32 cellular contexts compared by ENCODE assay signal in genomic region chr6:104787305-104787704, GRCh38.
DNase-seq lines count a peak whose midpoint lies in the region; ATAC-seq, FAIRE-seq and TF ChIP-seq lines count a peak whose summit lies in the region.
"Had no signal": no experiment of that assay in that cellular context is flagged by ENCODE, and none has a peak within 500 bp of the region (broad histone marks: within the 10 kb centered on the region; RNA-seq: fewer than 3 reads in every experiment).

No MANE protein-coding gene starts in this region.

- H3K9me3 ChIP-seq in A549, result no peaks in the 10 kb centered on the region
- H3K9me3 ChIP-seq: esophagus squamous epithelium, heart left ventricle, left ventricle myocardium inferior had no signal

- H3K9me3 Mint-ChIP-seq in T-helper 1 cell treated with Interleukin-12 subunit alpha and Interleukin-12 subunit beta and Interleukin-4 antibody, amounts not matched to agents 30 μg/mL and 1 μg/mL, for 36 hours, result no peaks in the 10 kb centered on the region
- no peaks in the 10 kb centered on the region for H3K9me3 Mint-ChIP-seq in activated CD8-positive, alpha-beta T cell treated with anti-CD3 and anti-CD28 coated beads for 36 hours
- no peaks in the 10 kb centered on the region for H3K9me3 Mint-ChIP-seq in stimulated activated effector memory CD8-positive, alpha-beta T cell treated with anti-CD3 and anti-CD28 coated beads, Interleukin-12 subunit alpha, Interleukin-12 subunit beta, amount 100 ng/mL, for 72 hours
- H3K9me3 Mint-ChIP-seq: brain; HFFc6; IgD-negative memory B cell; stimulated activated memory B cell treated with anti-CD40 and anti-IgM and Interleukin-4, amounts not matched to agents 10 μg/mL and 1 μg/mL and 100 μg/mL, for 72 hours; type B pancreatic cell had no signal

- intact Hi-C loops in activated CD8-positive, alpha-beta T cell treated with anti-CD3 and anti-CD28 coated beads for 36 hours (cut with micrococcal nuclease), result no loop called here

- no peak for TF ChIP-seq POLR2A in A549 (IDR thresholded peaks at IDR 0.05; ENCODE audit: low read length)

- TF ChIP-seq CTCF in A549 (IDR thresholded peaks at IDR 0.05), result no peak
- TF ChIP-seq CTCF in activated CD8-positive, alpha-beta T cell treated with anti-CD3 and anti-CD28 coated beads for 36 hours (IDR thresholded peaks at IDR 0.05), result no peak

- TF ChIP-seq RAD21 in A549 (conservative IDR thresholded peaks at IDR 0.05 in 1 of 2, IDR thresholded peaks at IDR 0.05 in 1 of 2), result no peak

- 93% methylated on average over 2 of the region's 2 CpGs for WGBS in A549 (ENCODE audit: missing lambda C conversion rate)

- H3K36me3 Mint-ChIP-seq in T-helper 1 cell treated with Interleukin-12 subunit alpha and Interleukin-12 subunit beta and Interleukin-4 antibody, amounts not matched to agents 30 μg/mL and 1 μg/mL, for 36 hours (ENCODE audit: low read depth), result peaks cover 19% of the 10 kb centered on the region
- peaks cover 20% of the 10 kb centered on the region for H3K36me3 Mint-ChIP-seq in activated CD8-positive, alpha-beta T cell treated with anti-CD3 and anti-CD28 coated beads for 36 hours (ENCODE audit: low read depth)
- H3K36me3 Mint-ChIP-seq in stimulated activated effector memory CD8-positive, alpha-beta T cell treated with anti-CD3 and anti-CD28 coated beads, Interleukin-12 subunit alpha, Interleukin-12 subunit beta, amount 100 ng/mL, for 72 hours, result peaks cover 34% of the 10 kb centered on the region

- H3K4me3 Mint-ChIP-seq in T-helper 1 cell treated with Interleukin-12 subunit alpha and Interleukin-12 subunit beta and Interleukin-4 antibody, amounts not matched to agents 30 μg/mL and 1 μg/mL, for 36 hours, result no peak overlapping the region
- no peak overlapping the region for H3K4me3 Mint-ChIP-seq in activated CD8-positive, alpha-beta T cell treated with anti-CD3 and anti-CD28 coated beads for 36 hours
- no peak overlapping the region for H3K4me3 Mint-ChIP-seq in stimulated activated effector memory CD8-positive, alpha-beta T cell treated with anti-CD3 and anti-CD28 coated beads, Interleukin-12 subunit alpha, Interleukin-12 subunit beta, amount 100 ng/mL, for 72 hours
- H3K4me3 Mint-ChIP-seq: brain; HFFc6; IgD-negative memory B cell; stimulated activated memory B cell treated with anti-CD40 and anti-IgM and Interleukin-4, amounts not matched to agents 10 μg/mL and 1 μg/mL and 100 μg/mL, for 72 hours; type B pancreatic cell had no signal

- no peak overlapping the region for H3K4me2 ChIP-seq in A549

- no peak for TF ChIP-seq EP300 in A549 (IDR thresholded peaks at IDR 0.05)

- peaks cover 38% of the 10 kb centered on the region for H3K4me1 Mint-ChIP-seq in T-helper 1 cell treated with Interleukin-12 subunit alpha and Interleukin-12 subunit beta and Interleukin-4 antibody, amounts not matched to agents 30 μg/mL and 1 μg/mL, for 36 hours (ENCODE audit: low read depth)
- peaks cover 26% of the 10 kb centered on the region for H3K4me1 Mint-ChIP-seq in activated CD8-positive, alpha-beta T cell treated with anti-CD3 and anti-CD28 coated beads for 36 hours (ENCODE audit: low read depth)
- H3K4me1 Mint-ChIP-seq in stimulated activated effector memory CD8-positive, alpha-beta T cell treated with anti-CD3 and anti-CD28 coated beads, Interleukin-12 subunit alpha, Interleukin-12 subunit beta, amount 100 ng/mL, for 72 hours, result peaks cover 22% of the 10 kb centered on the region

- H3K4me1 ChIP-seq in A549, result 0 out of 3 replicates have a peak, but pooled peaks cover 3% of the 10 kb centered on the region
- H3K4me1 ChIP-seq: esophagus squamous epithelium had no signal

- DNase-seq in T-helper 1 cell (no peak), A549 (ENCODE audit: low read depth in 1 of 2, low spot score in 1 of 2) (no peak)
- no peak for DNase-seq in activated CD8-positive, alpha-beta T cell treated with anti-CD3 and anti-CD28 coated beads for 36 hours
- DNase-seq in stimulated activated effector memory CD8-positive, alpha-beta T cell treated with anti-CD3 and anti-CD28 coated beads, Interleukin-12 subunit alpha, Interleukin-12 subunit beta, amount 100 ng/mL, for 72 hours (ENCODE audit: low spot score in 2 of 2), result no peak
- DNase-seq: 8988T; activated CD4-positive, alpha-beta T cell treated with anti-CD3 and anti-CD28 coated beads, Interleukin-2, amount 50 U/mL, for 4 hours; activated naive CD4-positive, alpha-beta T cell; activated T-cell treated with anti-CD3 and anti-CD28 coated beads for 4 hours; amniotic stem cell; dermis blood vessel endothelial cell; esophagus squamous epithelium; foreskin melanocyte; GOT3; heart left ventricle; HFFc6; left ventricle myocardium inferior; mesendoderm; NCI-H1048; NCI-H2107; NCI-H345; stimulated activated CD4-positive, alpha-beta T cell treated with anti-CD3 and anti-CD28 coated beads, Interleukin-15, amount 100 ng/mL, for 24 hours; T1000 had no signal

- H3K27me3 Mint-ChIP-seq in T-helper 1 cell treated with Interleukin-12 subunit alpha and Interleukin-12 subunit beta and Interleukin-4 antibody, amounts not matched to agents 30 μg/mL and 1 μg/mL, for 36 hours (ENCODE audit: low read depth), result no peaks in the 10 kb centered on the region
- no peaks in the 10 kb centered on the region for H3K27me3 Mint-ChIP-seq in activated CD8-positive, alpha-beta T cell treated with anti-CD3 and anti-CD28 coated beads for 36 hours
- H3K27me3 Mint-ChIP-seq: brain; IgD-negative memory B cell; stimulated activated memory B cell treated with anti-CD40 and anti-IgM and Interleukin-4, amounts not matched to agents 10 μg/mL and 1 μg/mL and 100 μg/mL, for 72 hours; type B pancreatic cell had no signal

- CTCF ChIA-PET in A549 (lab: Yijun Ruan, JAX), result no interaction called here
- CTCF ChIA-PET in activated CD8-positive, alpha-beta T cell treated with anti-CD3 and anti-CD28 coated beads for 36 hours (lab: Charles Lee), result interaction anchor here (0.9 to 1.1 kb wide), 2 partner anchors 11 to 104 kb away, joined by 3 to 4 read pairs; no protein-coding TSS in a partner anchor

- ATAC-seq in A549 (no peak), GM19328 (IDR thresholded peaks at IDR 0.05; ENCODE audit: unreplicated experiment) (no peak), esophagus mucosa (no peak)
- no peak for ATAC-seq in activated CD8-positive, alpha-beta T cell treated with anti-CD3 and anti-CD28 coated beads for 36 hours
- ATAC-seq in stimulated activated effector memory CD8-positive, alpha-beta T cell treated with anti-CD3 and anti-CD28 coated beads, Interleukin-12 subunit alpha, Interleukin-12 subunit beta, amount 100 ng/mL, for 72 hours, result no peak
- ATAC-seq: heart left ventricle; stimulated activated memory B cell treated with anti-CD40 and anti-IgM and Interleukin-4, amounts not matched to agents 10 μg/mL and 1 μg/mL and 100 μg/mL, for 72 hours had no signal

- POLR2A ChIA-PET in A549 (lab: Yijun Ruan, JAX), result no interaction called here
- POLR2A ChIA-PET in activated CD8-positive, alpha-beta T cell treated with anti-CD3 and anti-CD28 coated beads for 36 hours (lab: Charles Lee), result no interaction called here

- H3K27ac ChIP-seq in A549, result no peak overlapping the region
- H3K27ac ChIP-seq: esophagus squamous epithelium, heart left ventricle, left ventricle myocardium inferior had no signal

- peak overlapping the region; percentile 41 for H3K27ac Mint-ChIP-seq in T-helper 1 cell treated with Interleukin-12 subunit alpha and Interleukin-12 subunit beta and Interleukin-4 antibody, amounts not matched to agents 30 μg/mL and 1 μg/mL, for 36 hours
- peak overlapping the region; percentile 59 for H3K27ac Mint-ChIP-seq in activated CD8-positive, alpha-beta T cell treated with anti-CD3 and anti-CD28 coated beads for 36 hours
- H3K27ac Mint-ChIP-seq in stimulated activated effector memory CD8-positive, alpha-beta T cell treated with anti-CD3 and anti-CD28 coated beads, Interleukin-12 subunit alpha, Interleukin-12 subunit beta, amount 100 ng/mL, for 72 hours, result no peak overlapping the region
- H3K27ac Mint-ChIP-seq: brain; HFFc6; IgD-negative memory B cell; stimulated activated memory B cell treated with anti-CD40 and anti-IgM and Interleukin-4, amounts not matched to agents 10 μg/mL and 1 μg/mL and 100 μg/mL, for 72 hours; type B pancreatic cell had no signal

- no peak overlapping the region for H3K4me3 ChIP-seq in A549
- H3K4me3 ChIP-seq: esophagus squamous epithelium, heart left ventricle, left ventricle myocardium inferior had no signal

- FAIRE-seq in A549 (lab: Jason Lieb, UNC), result no peak
- peak; percentile 92 for FAIRE-seq in islet of Langerhans (lab: Jason Lieb, UNC)
- FAIRE-seq: keratinocyte, RCC 7860 had no signal

TF ChIP-seq in A549, 52 proteins besides CTCF, POLR2A, EP300 and RAD21:
- TF ChIP-seq KDM5A (IDR thresholded peaks at IDR 0.05) (no peak), KDM1A (IDR thresholded peaks at IDR 0.05; ENCODE audit: low read depth) (no peak), CBX8 (IDR thresholded peaks at IDR 0.05) (no peak), MAFK (IDR thresholded peaks at IDR 0.05; ENCODE audit: partially characterized antibody) (peak; percentile 59)
- TF ChIP-seq, protein P1, sequence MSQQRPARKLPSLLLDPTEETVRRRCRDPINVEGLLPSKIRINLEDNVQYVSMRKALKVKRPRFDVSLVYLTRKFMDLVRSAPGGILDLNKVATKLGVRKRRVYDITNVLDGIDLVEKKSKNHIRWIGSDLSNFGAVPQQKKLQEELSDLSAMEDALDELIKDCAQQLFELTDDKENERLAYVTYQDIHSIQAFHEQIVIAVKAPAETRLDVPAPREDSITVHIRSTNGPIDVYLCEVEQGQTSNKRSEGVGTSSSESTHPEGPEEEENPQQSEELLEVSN (IDR thresholded peaks at IDR 0.05; ENCODE audit: borderline replicate concordance, low read depth), result no peak
